Comparison of ENCODE assay signal across 1 cellular context in the genomic region with DNA sequence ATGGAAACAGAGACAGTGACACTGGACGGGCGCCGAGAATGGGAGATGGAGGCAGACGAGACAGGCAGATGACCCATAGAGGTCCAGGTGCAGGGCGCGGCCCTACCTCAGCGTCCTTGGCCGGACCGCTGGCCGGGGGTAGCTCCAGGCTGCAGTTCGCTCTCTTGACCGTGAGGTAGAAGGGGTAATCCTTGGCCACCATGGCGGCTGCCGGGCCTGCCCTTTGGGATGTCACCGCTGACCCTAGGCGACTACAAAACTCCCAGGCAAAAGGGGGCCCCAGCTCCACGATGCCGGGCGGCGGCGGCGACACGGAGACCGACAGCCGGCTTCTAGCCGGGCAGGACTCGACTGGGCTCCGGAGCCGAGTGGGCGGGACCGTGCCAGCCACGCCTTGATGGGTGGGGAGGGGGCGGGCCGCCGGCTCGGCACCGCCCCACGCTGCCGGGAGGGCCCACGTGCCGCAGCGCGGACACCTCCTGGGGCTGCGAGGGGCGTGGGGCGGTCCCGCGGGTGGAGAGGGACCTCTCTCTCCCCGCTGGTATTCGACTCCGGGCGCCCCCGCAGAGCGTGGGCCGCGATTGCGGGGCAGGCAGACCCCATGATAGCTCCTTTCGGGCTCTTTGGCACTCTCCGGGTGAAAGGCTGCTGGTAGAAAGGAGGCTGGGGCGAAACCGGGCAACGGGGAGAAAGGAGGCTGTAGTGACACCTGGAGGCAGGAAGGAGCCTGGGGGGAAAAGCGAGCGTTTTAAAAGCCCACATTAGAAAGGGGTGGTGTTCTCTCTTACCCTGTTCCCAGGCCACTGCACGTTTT.
TF ChIP-seq lines count a peak whose summit lies in the region.

A gene with protein sequence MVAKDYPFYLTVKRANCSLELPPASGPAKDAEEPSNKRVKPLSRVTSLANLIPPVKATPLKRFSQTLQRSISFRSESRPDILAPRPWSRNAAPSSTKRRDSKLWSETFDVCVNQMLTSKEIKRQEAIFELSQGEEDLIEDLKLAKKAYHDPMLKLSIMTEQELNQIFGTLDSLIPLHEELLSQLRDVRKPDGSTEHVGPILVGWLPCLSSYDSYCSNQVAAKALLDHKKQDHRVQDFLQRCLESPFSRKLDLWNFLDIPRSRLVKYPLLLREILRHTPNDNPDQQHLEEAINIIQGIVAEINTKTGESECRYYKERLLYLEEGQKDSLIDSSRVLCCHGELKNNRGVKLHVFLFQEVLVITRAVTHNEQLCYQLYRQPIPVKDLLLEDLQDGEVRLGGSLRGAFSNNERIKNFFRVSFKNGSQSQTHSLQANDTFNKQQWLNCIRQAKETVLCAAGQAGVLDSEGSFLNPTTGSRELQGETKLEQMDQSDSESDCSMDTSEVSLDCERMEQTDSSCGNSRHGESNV (minus strand): TSS at position 353 of the 814 bp plus-strand sequence. CDS start 151 bp downstream, at position 202.

TF ChIP-seq in HepG2, 621 proteins besides CTCF, POLR2A, EP300 and RAD21 (continued from another document and continues in another):
- TF ChIP-seq NFAT5 (CRISPR knock-in tag; IDR thresholded peaks at IDR 0.05) (0 out of 2 replicates have a peak, but pooled peaks have one; percentile 53), ZNF703 (CRISPR knock-in tag; IDR thresholded peaks at IDR 0.05; ENCODE audit: borderline replicate concordance) (no peak), ZNF776 (CRISPR knock-in tag; IDR thresholded peaks at IDR 0.05) (peak; percentile 77; the same call in 1 of the 2 replicates), ZNF30 (CRISPR knock-in tag; IDR thresholded peaks at IDR 0.05) (no peak), ZNF367 (CRISPR knock-in tag; IDR thresholded peaks at IDR 0.05; ENCODE audit: borderline replicate concordance) (0 out of 2 replicates have a peak, but pooled peaks have one; percentile 45), ZNF780A (CRISPR knock-in tag; IDR thresholded peaks at IDR 0.05) (no peak), ZBTB8A (CRISPR knock-in tag; IDR thresholded peaks at IDR 0.05; ENCODE audit: borderline replicate concordance, low read depth) (no peak), ZNF3 (CRISPR knock-in tag; IDR thresholded peaks at IDR 0.05) (no peak), BORCS8-MEF2B (CRISPR knock-in tag; IDR thresholded peaks at IDR 0.05) (no peak), CENPX (CRISPR knock-in tag; IDR thresholded peaks at IDR 0.05) (no peak), HNF4G (IDR thresholded peaks at IDR 0.05; ENCODE audit: borderline replicate concordance, low read depth, low read length) (no peak; the same call in 1 of the 2 replicates), HNF4G (CRISPR knock-in tag; IDR thresholded peaks at IDR 0.05; ENCODE audit: borderline replicate concordance, low read depth) (no peak), ZNF326 (CRISPR knock-in tag; IDR thresholded peaks at IDR 0.05; ENCODE audit: borderline replicate concordance) (no peak), SALL2 (CRISPR knock-in tag; IDR thresholded peaks at IDR 0.05) (no peak), ATF7 (IDR thresholded peaks at IDR 0.05) (no peak), ATF7 (CRISPR knock-in tag; IDR thresholded peaks at IDR 0.05) (no peak), GATA4 (IDR thresholded peaks at IDR 0.05; ENCODE audit: borderline replicate concordance, low read depth) (0 out of 2 replicates have a peak, but pooled peaks have one; percentile 56), ONECUT2 (CRISPR knock-in tag; IDR thresholded peaks at IDR 0.05) (no peak), ZNF430 (CRISPR knock-in tag; IDR thresholded peaks at IDR 0.05) (peak; percentile 80; the same call in 1 of the 2 replicates), ELF4 (CRISPR knock-in tag; IDR thresholded peaks at IDR 0.05; ENCODE audit: borderline replicate concordance) (peak; percentile 19; the same call in 1 of the 2 replicates), SMARCE1 (IDR thresholded peaks at IDR 0.05; ENCODE audit: borderline replicate concordance) (no peak), DMTF1 (CRISPR knock-in tag; IDR thresholded peaks at IDR 0.05) (no peak), ZNF570 (CRISPR knock-in tag; IDR thresholded peaks at IDR 0.05; ENCODE audit: borderline replicate concordance) (no peak), TFAP4 (IDR thresholded peaks at IDR 0.05; ENCODE audit: borderline replicate concordance, low read depth) (no peak), REXO4 (CRISPR knock-in tag; IDR thresholded peaks at IDR 0.05; ENCODE audit: borderline replicate concordance) (no peak), SYNCRIP (IDR thresholded peaks at IDR 0.05; ENCODE audit: insufficient read depth, low read depth, low read length) (no peak), RERE (CRISPR knock-in tag; IDR thresholded peaks at IDR 0.05; ENCODE audit: low read depth) (no peak), ZNF556 (CRISPR knock-in tag; IDR thresholded peaks at IDR 0.05; ENCODE audit: borderline replicate concordance) (no peak)
- TF ChIP-seq, protein P1, sequence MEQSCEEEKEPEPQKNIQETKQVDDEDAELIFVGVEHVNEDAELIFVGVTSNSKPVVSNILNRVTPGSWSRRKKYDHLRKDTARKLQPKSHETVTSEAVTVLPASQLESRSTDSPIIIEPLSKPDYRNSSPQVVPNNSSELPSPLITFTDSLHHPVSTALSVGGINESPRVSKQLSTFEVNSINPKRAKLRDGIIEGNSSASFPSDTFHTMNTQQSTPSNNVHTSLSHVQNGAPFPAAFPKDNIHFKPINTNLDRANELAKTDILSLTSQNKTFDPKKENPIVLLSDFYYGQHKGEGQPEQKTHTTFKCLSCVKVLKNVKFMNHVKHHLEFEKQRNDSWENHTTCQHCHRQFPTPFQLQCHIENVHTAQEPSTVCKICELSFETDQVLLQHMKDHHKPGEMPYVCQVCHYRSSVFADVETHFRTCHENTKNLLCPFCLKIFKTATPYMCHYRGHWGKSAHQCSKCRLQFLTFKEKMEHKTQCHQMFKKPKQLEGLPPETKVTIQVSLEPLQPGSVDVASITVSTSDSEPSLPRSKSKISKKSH (CRISPR knock-in tag; IDR thresholded peaks at IDR 0.05; ENCODE audit: borderline replicate concordance) = no peak
- TF ChIP-seq, protein P2, sequence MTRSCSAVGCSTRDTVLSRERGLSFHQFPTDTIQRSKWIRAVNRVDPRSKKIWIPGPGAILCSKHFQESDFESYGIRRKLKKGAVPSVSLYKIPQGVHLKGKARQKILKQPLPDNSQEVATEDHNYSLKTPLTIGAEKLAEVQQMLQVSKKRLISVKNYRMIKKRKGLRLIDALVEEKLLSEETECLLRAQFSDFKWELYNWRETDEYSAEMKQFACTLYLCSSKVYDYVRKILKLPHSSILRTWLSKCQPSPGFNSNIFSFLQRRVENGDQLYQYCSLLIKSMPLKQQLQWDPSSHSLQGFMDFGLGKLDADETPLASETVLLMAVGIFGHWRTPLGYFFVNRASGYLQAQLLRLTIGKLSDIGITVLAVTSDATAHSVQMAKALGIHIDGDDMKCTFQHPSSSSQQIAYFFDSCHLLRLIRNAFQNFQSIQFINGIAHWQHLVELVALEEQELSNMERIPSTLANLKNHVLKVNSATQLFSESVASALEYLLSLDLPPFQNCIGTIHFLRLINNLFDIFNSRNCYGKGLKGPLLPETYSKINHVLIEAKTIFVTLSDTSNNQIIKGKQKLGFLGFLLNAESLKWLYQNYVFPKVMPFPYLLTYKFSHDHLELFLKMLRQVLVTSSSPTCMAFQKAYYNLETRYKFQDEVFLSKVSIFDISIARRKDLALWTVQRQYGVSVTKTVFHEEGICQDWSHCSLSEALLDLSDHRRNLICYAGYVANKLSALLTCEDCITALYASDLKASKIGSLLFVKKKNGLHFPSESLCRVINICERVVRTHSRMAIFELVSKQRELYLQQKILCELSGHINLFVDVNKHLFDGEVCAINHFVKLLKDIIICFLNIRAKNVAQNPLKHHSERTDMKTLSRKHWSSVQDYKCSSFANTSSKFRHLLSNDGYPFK (CRISPR knock-in tag; IDR thresholded peaks at IDR 0.05; ENCODE audit: borderline replicate concordance) = peak; percentile 69; the same call in 1 of the 2 replicates
